ENCODE assay signal across 8 cellular contexts in the genomic region with DNA sequence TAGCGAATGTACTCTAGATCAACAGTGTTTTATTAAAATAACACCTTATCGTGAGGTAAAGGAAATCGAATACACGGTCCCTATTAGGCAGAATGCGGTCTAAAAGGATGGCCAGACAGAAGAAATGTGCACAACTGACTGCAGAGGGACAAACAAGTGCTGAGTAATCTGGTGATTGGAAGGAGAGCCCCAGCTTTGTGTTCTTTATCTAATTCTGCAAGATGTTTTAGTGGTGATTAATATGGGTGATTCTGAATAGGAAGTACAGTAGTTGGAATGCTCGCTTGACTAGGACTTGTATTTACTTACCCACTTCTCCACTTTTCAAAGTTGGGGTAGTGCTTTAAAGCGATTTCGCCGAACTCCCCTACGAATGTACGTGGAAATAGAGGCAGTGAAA. TPM values are rescaled to one million over a fixed set of nuclear protein-coding genes. Genes with fewer than 3 reads are reported as not detected.
DNase-seq lines count a peak whose midpoint lies in the region; ATAC-seq lines count a peak whose summit lies in the region.

No MANE protein-coding gene starts in this region.

- H3K14ac ChIP-seq in mesenchymal stem cell (ENCODE audit: low read length in 2 of 2) = no peak overlapping the region

- H3K4me2 ChIP-seq in mesenchymal stem cell (ENCODE audit: low read length, poor library complexity, severe bottlenecking) = peak overlapping the region; percentile 66

- H2BK15ac ChIP-seq in mesenchymal stem cell (ENCODE audit: low read depth, poor library complexity, severe bottlenecking) = no peak overlapping the region

- H3K79me1 ChIP-seq in mesenchymal stem cell (replicated peaks; ENCODE audit: low read length, poor library complexity, severe bottlenecking) = no peaks in the 10 kb centered on the region

- no peak overlapping the region for H2AFZ ChIP-seq in mesenchymal stem cell (ENCODE audit: low read depth, low read length)

- no peak overlapping the region for H3K4ac ChIP-seq in mesenchymal stem cell (ENCODE audit: low read depth in 1 of 2, low read length in 2 of 2)

- no peaks in the 10 kb centered on the region for H3K4me1 ChIP-seq in mesenchymal stem cell (ENCODE audit: control insufficient read depth, insufficient read depth, low read depth, low read length)

- H3K36me3 ChIP-seq in mesenchymal stem cell (ENCODE audit: control insufficient read depth in 1 of 2, insufficient read depth in 2 of 2, low read depth in 1 of 2, low read length in 2 of 2) = no peaks in the 10 kb centered on the region

- peak overlapping the region in 1 of 2 experiments; percentile 21 for H3K18ac ChIP-seq in mesenchymal stem cell (ENCODE audit: low read depth in 1 of 2, low read length in 2 of 2)

- no peak overlapping the region for H4K8ac ChIP-seq in mesenchymal stem cell (ENCODE audit: low read length)

- no peak overlapping the region for H2BK5ac ChIP-seq in mesenchymal stem cell (ENCODE audit: low read depth, low read length, poor library complexity, severe bottlenecking)

- peak overlapping the region in 1 of 2 experiments; percentile 84 for H3K4me3 ChIP-seq in mesenchymal stem cell (ENCODE audit: insufficient read depth in 1 of 2, low read depth in 1 of 2, low read length in 2 of 2)

- H3K27ac ChIP-seq in caudate nucleus (ENCODE audit: low read depth, low read length) (peak overlapping the region; percentile 56), mesenchymal stem cell (ENCODE audit: low read length, poor library complexity, severe bottlenecking) (peak overlapping the region; percentile 97)

- H2AK5ac ChIP-seq in mesenchymal stem cell (ENCODE audit: low read length, severe bottlenecking) = no peak overlapping the region

- 0% methylated on average over 4 of the region's 11 CpGs for WGBS in mesenchymal stem cell

- peak overlapping the region; percentile 90 for H3K9ac ChIP-seq in mesenchymal stem cell (ENCODE audit: low read length)

- H3K9me3 ChIP-seq in mesenchymal stem cell (ENCODE audit: control insufficient read depth, low read length) = no peaks in the 10 kb centered on the region

- no peak overlapping the region for H2BK120ac ChIP-seq in mesenchymal stem cell (ENCODE audit: low read depth, low read length)

- no peaks in the 10 kb centered on the region for H3K27me3 ChIP-seq in mesenchymal stem cell (ENCODE audit: control insufficient read depth in 1 of 2, insufficient read depth in 1 of 2, low read length in 2 of 2)

- no peak overlapping the region for H2BK12ac ChIP-seq in mesenchymal stem cell (ENCODE audit: low read length in 2 of 2)

- ATAC-seq in HG03196 (IDR thresholded peaks at IDR 0.05; ENCODE audit: unreplicated experiment) = no peak

- peak; percentile 27 for DNase-seq in DMS 273 (lab: John Stamatoyannopoulos, UW; ENCODE audit: unreplicated experiment)
- DNase-seq in DMS 273 treated with DMSO at 0.1 percent for 48 hours (lab: John Stamatoyannopoulos, UW) = no peak
- peak; percentile 7 for DNase-seq in NCI-H748 (lab: John Stamatoyannopoulos, UW; ENCODE audit: unreplicated experiment)
- no peak for DNase-seq in caudate nucleus (lab: John Stamatoyannopoulos, UW)
- peak; percentile 65 for DNase-seq in mesenchymal stem cell
- DNase-seq in activated effector memory CD4-positive, alpha-beta T cell treated with Interleukin-2 at 50 U/mL for 16 hours = no peak
- no peak for DNase-seq in iPS-NIHi11 (ENCODE audit: low spot score)

- H3K23ac ChIP-seq in mesenchymal stem cell (ENCODE audit: low read length in 2 of 2) = no peak overlapping the region

- H4K91ac ChIP-seq in mesenchymal stem cell (ENCODE audit: low read length) = no peak overlapping the region

RNA-seq across cellular contexts. Expression of a gene that starts 1.2 kb away (rescaled TPM):
- 9.9 TPM for polyA plus RNA-seq in mesenchymal stem cell (2013, experiment 1 of 2)
- polyA plus RNA-seq in mesenchymal stem cell (2013, experiment 2 of 2) = 9.4 TPM

Comparison
In these comparisons a context has a peak if more than half of its experiments do, and no peak if none do; other contexts are left out.
1. DNase-seq: peak in DMS 273 (single experiment), NCI-H748 (single experiment) and mesenchymal stem cell (single experiment); none in DMS 273 treated with DMSO at 0.1 percent for 48 hours (single experiment), caudate nucleus (0 of 61), activated effector memory CD4-positive, alpha-beta T cell treated with Interleukin-2 at 50 U/mL for 16 hours (single experiment) and iPS-NIHi11 (single experiment).